Comparison of ENCODE assay signal across 9 cellular contexts in genomic region chr7:18421297-18422004, GRCh38.
DNase-seq lines count a peak whose midpoint lies in the region; ATAC-seq and TF ChIP-seq lines count a peak whose summit lies in the region.
"Had no signal": no experiment of that assay in that cellular context is flagged by ENCODE, and none has a peak within 500 bp of the region (broad histone marks: within the 10 kb centered on the region; RNA-seq: fewer than 3 reads in every experiment).

No MANE protein-coding gene starts in this region.

- no peaks in the 10 kb centered on the region for H3K9me3 ChIP-seq in fibroblast of lung (ENCODE audit: control insufficient read depth, insufficient read depth, low read depth, low read length)

- no peak overlapping the region for H3K4me3 ChIP-seq in fibroblast of lung (replicated peaks in 1 of 4; ENCODE audit: control extremely low read depth in 1 of 4, insufficient read depth in 1 of 4, low read depth in 3 of 4, low read length in 4 of 4)

- H3K79me2 ChIP-seq in fibroblast of lung (ENCODE audit: control insufficient read depth, insufficient read depth, low read length) = no peaks in the 10 kb centered on the region

- H3K4me2 ChIP-seq in fibroblast of lung (ENCODE audit: extremely low read depth, insufficient read depth, low read length) = no peak overlapping the region

- H3K36me3 ChIP-seq in fibroblast of lung (ENCODE audit: control insufficient read depth, insufficient read depth, low read length) = no peaks in the 10 kb centered on the region

- no peak overlapping the region for H3K9ac ChIP-seq in fibroblast of lung (ENCODE audit: insufficient read depth, low read length)

- TF ChIP-seq CTCF in fibroblast of lung (conservative IDR thresholded peaks at IDR 0.05 in 1 of 2, IDR thresholded peaks at IDR 0.05 in 1 of 2; ENCODE audit: low read depth in 1 of 2, low read length in 2 of 2) = no peak

- H4K20me1 ChIP-seq in fibroblast of lung (ENCODE audit: control insufficient read depth, extremely low read depth, insufficient read depth, low read length) = no peaks in the 10 kb centered on the region

- DNase-seq in A172 (ENCODE audit: low spot score) (peak; percentile 19), NCI-H2171 treated with DMSO at 0.1 percent for 48 hours (lab: John Stamatoyannopoulos, UW) (peak; percentile 41), fibroblast of lung (ENCODE audit: low read depth in 2 of 2) (peak in 1 of 2 donors; percentile 26), NCI-H146 treated with DMSO at 0.1 percent for 48 hours (lab: John Stamatoyannopoulos, UW; ENCODE audit: unreplicated experiment) (no peak), midbrain (lab: John Stamatoyannopoulos, UW) (no peak), HuH-7.5 (ENCODE audit: low spot score) (no peak)
- DNase-seq: NCI-H345 had no signal

- peak overlapping the region; percentile 77 for H2AFZ ChIP-seq in fibroblast of lung (ENCODE audit: low read length)

- no peaks in the 10 kb centered on the region for H3K4me1 ChIP-seq in fibroblast of lung (ENCODE audit: control insufficient read depth, extremely low read depth, insufficient read depth, low read length)

- H3K27ac ChIP-seq in fibroblast of lung (ENCODE audit: insufficient read depth, low read length) = no peak overlapping the region

- no peaks in the 10 kb centered on the region for H3K27me3 ChIP-seq in fibroblast of lung (ENCODE audit: control insufficient read depth, insufficient read depth, low read length)

- ATAC-seq in GM18858 (IDR thresholded peaks at IDR 0.05; ENCODE audit: unreplicated experiment) (peak; percentile 46), HG03442 (IDR thresholded peaks at IDR 0.05; ENCODE audit: unreplicated experiment) (no peak)

Comparison
In these comparisons a context has a peak if more than half of its experiments do, and no peak if none do; other contexts are left out.
1. DNase-seq: peak in A172 (single experiment) and NCI-H2171 treated with DMSO at 0.1 percent for 48 hours (single experiment); none in NCI-H146 treated with DMSO at 0.1 percent for 48 hours (single experiment), midbrain (single experiment) and HuH-7.5 (single experiment).